ENCODE assay signal across 18 cellular contexts in genomic region chr20:25207960-25208534, GRCh38.
"Had no signal": no experiment of that assay in that cellular context is flagged by ENCODE, and none has a peak within 500 bp of the region (broad histone marks: within the 10 kb centered on the region; RNA-seq: fewer than 3 reads in every experiment).

No MANE protein-coding gene starts in this region.

- H2AFZ ChIP-seq: parathyroid adenoma had no signal

- H3K4me3 ChIP-seq: ascending aorta, gastrocnemius medialis, heart left ventricle, left ventricle myocardium inferior, tibial artery had no signal

- H3K9ac ChIP-seq: parathyroid adenoma had no signal

- H3K27ac ChIP-seq: ascending aorta, gastrocnemius medialis, left ventricle myocardium inferior, parathyroid adenoma, tibial artery had no signal

- H3K4me1 ChIP-seq: ascending aorta, parathyroid adenoma had no signal

- H3K27ac Mint-ChIP-seq: activated CD8-positive, alpha-beta T cell treated with anti-CD3 and anti-CD28 coated beads for 36 hours; dendritic cell treated with granulocyte-macrophage colony-stimulating factor and Interleukin-4, amounts not matched to agents 40 ng/mL and 50 ng/mL, for 4 days had no signal

- H3K9me3 Mint-ChIP-seq: activated CD8-positive, alpha-beta T cell treated with anti-CD3 and anti-CD28 coated beads for 36 hours; activated T-cell treated with anti-CD3 and anti-CD28 coated beads, Interleukin-2, amount 50 U/mL, for 4 hours; dendritic cell treated with granulocyte-macrophage colony-stimulating factor and Interleukin-4, amounts not matched to agents 40 ng/mL and 50 ng/mL, for 4 days had no signal

- H3K9me3 ChIP-seq: ascending aorta, gastrocnemius medialis, left ventricle myocardium inferior, tibial artery had no signal

- ATAC-seq: activated CD8-positive, alpha-beta T cell treated with anti-CD3 and anti-CD28 coated beads for 36 hours; activated T-cell treated with anti-CD3 and anti-CD28 coated beads, Interleukin-2, amount 50 U/mL, for 4 hours; esophagus mucosa; gastrocnemius medialis had no signal

- H3K4me3 Mint-ChIP-seq: activated CD8-positive, alpha-beta T cell treated with anti-CD3 and anti-CD28 coated beads for 36 hours; activated T-cell treated with anti-CD3 and anti-CD28 coated beads, Interleukin-2, amount 50 U/mL, for 4 hours; dendritic cell treated with granulocyte-macrophage colony-stimulating factor and Interleukin-4, amounts not matched to agents 40 ng/mL and 50 ng/mL, for 4 days had no signal

- DNase-seq: activated CD4-positive, alpha-beta T cell treated with anti-CD3 and anti-CD28 coated beads for 4 hours; activated CD8-positive, alpha-beta memory T cell treated with anti-CD3 and anti-CD28 coated beads, Interleukin-2, amount 50 U/mL, for 4 hours; activated CD8-positive, alpha-beta T cell treated with anti-CD3 and anti-CD28 coated beads for 36 hours; activated naive CD4-positive, alpha-beta T cell treated with anti-CD3 and anti-CD28 coated beads, Interleukin-2, amount 50 U/mL, for 16 hours; activated T-cell treated with anti-CD3 and anti-CD28 coated beads, Interleukin-2, amount 50 U/mL, for 4 hours; effector CD8-positive, alpha-beta T cell; gastrocnemius medialis; left ventricle myocardium inferior; mammary epithelial cell; stimulated activated naive CD4-positive, alpha-beta T cell treated with Interleukin-2 at 50 U/mL for 16 hours had no signal

- H3K27me3 Mint-ChIP-seq: activated CD8-positive, alpha-beta T cell treated with anti-CD3 and anti-CD28 coated beads for 36 hours; dendritic cell treated with granulocyte-macrophage colony-stimulating factor and Interleukin-4, amounts not matched to agents 40 ng/mL and 50 ng/mL, for 4 days had no signal

- H3K27me3 ChIP-seq: ascending aorta, gastrocnemius medialis, heart left ventricle, tibial artery had no signal

- FAIRE-seq: bronchial epithelial cell, urothelium cell line had no signal
